In the genomic region with DNA sequence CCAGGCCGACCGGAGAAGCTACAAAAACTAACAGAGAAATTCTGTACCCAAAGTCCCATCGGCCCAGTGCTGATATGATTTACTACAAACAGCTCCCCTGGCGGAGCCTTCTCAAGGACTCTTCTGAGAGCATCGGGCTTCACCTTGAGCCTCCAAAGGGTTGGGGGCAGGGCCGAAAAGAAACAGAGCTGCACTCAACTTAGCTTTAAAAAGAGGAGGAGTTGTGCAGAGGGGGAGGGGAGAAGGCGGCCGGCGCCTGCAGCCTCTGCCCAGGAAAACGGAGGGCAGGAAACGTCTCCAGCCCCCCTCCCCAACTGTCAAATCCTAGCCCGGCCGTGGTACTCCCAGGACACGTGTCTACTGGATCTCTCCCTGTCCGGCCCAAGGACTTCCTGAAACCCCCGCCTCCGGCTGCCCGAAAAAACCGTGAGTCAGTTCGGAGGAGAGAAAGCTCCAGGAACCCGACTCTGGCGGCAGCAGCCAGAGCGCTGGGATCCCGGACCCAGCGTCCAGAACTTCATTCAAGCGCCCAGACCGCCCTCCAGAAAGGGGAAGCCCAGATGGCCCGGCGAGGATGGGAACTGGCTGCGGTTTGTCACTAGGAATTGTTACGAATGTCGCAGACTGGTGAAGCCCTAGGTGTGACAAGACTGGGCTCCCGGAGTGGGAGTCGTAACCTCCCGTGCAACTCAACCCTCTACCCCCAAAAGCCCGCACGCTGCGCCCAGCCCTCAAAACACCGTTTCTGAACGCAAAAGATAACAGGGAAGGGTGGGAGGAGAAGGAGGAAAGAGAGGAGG, we compare ENCODE assay signal across 8 cellular contexts. TPM values are rescaled to one million over a fixed set of nuclear protein-coding genes. Genes with fewer than 3 reads are reported as not detected.
A peak's percentile ranks its signal among the peaks of the same experiment; 100 is the strongest.
DNase-seq lines count a peak whose midpoint lies in the region; ATAC-seq, FAIRE-seq and TF ChIP-seq lines count a peak whose summit lies in the region.

No MANE protein-coding gene starts in this region.

- in situ Hi-C loops in GM12878 (cut with MboI) = no loop called here

- WGBS in GM12878 (ENCODE audit: insufficient coverage, insufficient replicate concordance, low lambda C conversion rate, missing lambda C conversion rate) = 9% methylated on average over 40 of the region's 40 CpGs

- no peaks in the 10 kb centered on the region for H3K4me1 ChIP-seq in GM12878 (ENCODE audit: control insufficient read depth, insufficient read depth, low read length)
- peaks cover 3% of the 10 kb centered on the region for H3K4me1 ChIP-seq in rectal smooth muscle tissue (ENCODE audit: control insufficient read depth, insufficient read depth, low read length)

- intact Hi-C loops in GM12878 (cut with micrococcal nuclease; ENCODE audit: unreplicated experiment) = no loop called here

- no peak for TF ChIP-seq POLR2A in GM12878 (IDR thresholded peaks at IDR 0.05; ENCODE audit: low read depth, low read length)

- H3K9ac ChIP-seq in GM12878 (ENCODE audit: control insufficient read depth, insufficient read depth, low read length) (no peak overlapping the region), rectal smooth muscle tissue (ENCODE audit: low read length) (peak overlapping the region; percentile 21)

- SMC1A ChIA-PET in GM12878 (lab: Charles Lee; ENCODE audit: uncharacterized antibody, unreplicated experiment) = no interaction called here

- POLR2A ChIA-PET in GM12878 (lab: Charles Lee) = no interaction called here

- TF ChIP-seq CTCF in GM12878 (IDR thresholded peaks at IDR 0.05 in 2 of 3, conservative IDR thresholded peaks at IDR 0.05 in 1 of 3; ENCODE audit: control insufficient read depth in 2 of 3, extremely low read depth in 1 of 3, insufficient read depth in 1 of 3, low read depth in 3 of 3, low read length in 3 of 3) = no peak

- no peaks in the 10 kb centered on the region for H3K9me3 ChIP-seq in GM12878 (replicated peaks; ENCODE audit: control insufficient read depth, insufficient read depth, low read length)

- FAIRE-seq in GM12878 (lab: Jason Lieb, UNC) = no peak

- no peaks in the 10 kb centered on the region for H3K36me3 ChIP-seq in GM12878 (ENCODE audit: control insufficient read depth in 2 of 2, insufficient read depth in 2 of 2, low read length in 1 of 2)
- H3K36me3 ChIP-seq in rectal smooth muscle tissue (ENCODE audit: control insufficient read depth, insufficient read depth, low read length) = no peaks in the 10 kb centered on the region

- H3K4me2 ChIP-seq in GM12878 (ENCODE audit: control insufficient read depth, insufficient read depth) = no peak overlapping the region

- H4K20me1 ChIP-seq in GM12878 (ENCODE audit: control insufficient read depth, insufficient read depth) = no peaks in the 10 kb centered on the region

- DNase-seq in ELR (ENCODE audit: low read depth) = peak; percentile 84
- peak; percentile 46 for DNase-seq in GOT3 (lab: John Stamatoyannopoulos, UW)
- DNase-seq in NCI-H82 (lab: John Stamatoyannopoulos, UW) = peak; percentile 85
- no peak for DNase-seq in GM12878 (ENCODE audit: low read depth, low spot score)
- DNase-seq in hypothalamus (lab: John Stamatoyannopoulos, UW) = peak in 42 of 51 donors; percentile 4 to 64 (median 26)
- DNase-seq in NAMALWA (ENCODE audit: low spot score) = no peak

- no peak for TF ChIP-seq RAD21 in GM12878 (IDR thresholded peaks at IDR 0.05; ENCODE audit: insufficient read depth, low read depth, low read length)

- peaks cover 4 to 9% of the 10 kb centered on the region in 2 experiments for H3K27me3 ChIP-seq in GM12878 (replicated peaks in 1 of 2; ENCODE audit: control insufficient read depth in 2 of 2, insufficient read depth in 2 of 2, low read length in 1 of 2)
- peaks cover 2% of the 10 kb centered on the region for H3K27me3 ChIP-seq in rectal smooth muscle tissue (ENCODE audit: control insufficient read depth, insufficient read depth, low read length)

- ATAC-seq in GM12878 (peak; percentile 69), HG03280 (IDR thresholded peaks at IDR 0.05; ENCODE audit: unreplicated experiment) (no peak)

- RAD21 ChIA-PET in GM12878 (lab: Charles Lee; ENCODE audit: unreplicated experiment) = no interaction called here

- no peak overlapping the region for H2AFZ ChIP-seq in GM12878 (ENCODE audit: control insufficient read depth, low read depth, low read length)

- CTCF ChIA-PET in GM12878 (lab: Yijun Ruan, JAX) = interaction anchor here (0.7 to 1.1 kb wide), 2 partner anchors 22 to 63 kb away, joined by 3 to 4 read pairs; no protein-coding TSS in a partner anchor

- H3K79me2 ChIP-seq in GM12878 (ENCODE audit: control insufficient read depth, insufficient read depth, low read length) = no peaks in the 10 kb centered on the region

- TF ChIP-seq EP300 in GM12878 (IDR thresholded peaks at IDR 0.05; ENCODE audit: borderline replicate concordance in 1 of 2, control insufficient read depth in 1 of 2, low read depth in 2 of 2, low read length in 2 of 2) = no peak

- no peak overlapping the region for H3K27ac ChIP-seq in GM12878 (ENCODE audit: control insufficient read depth, insufficient read depth)
- peak overlapping the region; percentile 5 for H3K27ac ChIP-seq in rectal smooth muscle tissue (ENCODE audit: low read depth, low read length)

- H3K4me3 ChIP-seq in GM12878 = no peak overlapping the region
- peak overlapping the region; percentile 68 for H3K4me3 ChIP-seq in rectal smooth muscle tissue (ENCODE audit: low read length)

- no TSS peak for BruUV-seq in GM12878 (replicated peaks; lab: Mats Ljungman, UMichigan)

TF ChIP-seq in GM12878, 131 proteins besides CTCF, POLR2A, EP300 and RAD21:
- no peak for TF ChIP-seq PAX8 (IDR thresholded peaks at IDR 0.05)
- TF ChIP-seq CHD4 (IDR thresholded peaks at IDR 0.05) = no peak
- TF ChIP-seq, protein P1, sequence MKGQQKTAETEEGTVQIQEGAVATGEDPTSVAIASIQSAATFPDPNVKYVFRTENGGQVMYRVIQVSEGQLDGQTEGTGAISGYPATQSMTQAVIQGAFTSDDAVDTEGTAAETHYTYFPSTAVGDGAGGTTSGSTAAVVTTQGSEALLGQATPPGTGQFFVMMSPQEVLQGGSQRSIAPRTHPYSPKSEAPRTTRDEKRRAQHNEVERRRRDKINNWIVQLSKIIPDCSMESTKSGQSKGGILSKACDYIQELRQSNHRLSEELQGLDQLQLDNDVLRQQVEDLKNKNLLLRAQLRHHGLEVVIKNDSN (IDR thresholded peaks at IDR 0.05; ENCODE audit: borderline replicate concordance, extremely low read length, insufficient read depth, low read depth, low read length) = no peak
- TF ChIP-seq SMARCA5 (IDR thresholded peaks at IDR 0.05) = no peak
- TF ChIP-seq, protein P2, sequence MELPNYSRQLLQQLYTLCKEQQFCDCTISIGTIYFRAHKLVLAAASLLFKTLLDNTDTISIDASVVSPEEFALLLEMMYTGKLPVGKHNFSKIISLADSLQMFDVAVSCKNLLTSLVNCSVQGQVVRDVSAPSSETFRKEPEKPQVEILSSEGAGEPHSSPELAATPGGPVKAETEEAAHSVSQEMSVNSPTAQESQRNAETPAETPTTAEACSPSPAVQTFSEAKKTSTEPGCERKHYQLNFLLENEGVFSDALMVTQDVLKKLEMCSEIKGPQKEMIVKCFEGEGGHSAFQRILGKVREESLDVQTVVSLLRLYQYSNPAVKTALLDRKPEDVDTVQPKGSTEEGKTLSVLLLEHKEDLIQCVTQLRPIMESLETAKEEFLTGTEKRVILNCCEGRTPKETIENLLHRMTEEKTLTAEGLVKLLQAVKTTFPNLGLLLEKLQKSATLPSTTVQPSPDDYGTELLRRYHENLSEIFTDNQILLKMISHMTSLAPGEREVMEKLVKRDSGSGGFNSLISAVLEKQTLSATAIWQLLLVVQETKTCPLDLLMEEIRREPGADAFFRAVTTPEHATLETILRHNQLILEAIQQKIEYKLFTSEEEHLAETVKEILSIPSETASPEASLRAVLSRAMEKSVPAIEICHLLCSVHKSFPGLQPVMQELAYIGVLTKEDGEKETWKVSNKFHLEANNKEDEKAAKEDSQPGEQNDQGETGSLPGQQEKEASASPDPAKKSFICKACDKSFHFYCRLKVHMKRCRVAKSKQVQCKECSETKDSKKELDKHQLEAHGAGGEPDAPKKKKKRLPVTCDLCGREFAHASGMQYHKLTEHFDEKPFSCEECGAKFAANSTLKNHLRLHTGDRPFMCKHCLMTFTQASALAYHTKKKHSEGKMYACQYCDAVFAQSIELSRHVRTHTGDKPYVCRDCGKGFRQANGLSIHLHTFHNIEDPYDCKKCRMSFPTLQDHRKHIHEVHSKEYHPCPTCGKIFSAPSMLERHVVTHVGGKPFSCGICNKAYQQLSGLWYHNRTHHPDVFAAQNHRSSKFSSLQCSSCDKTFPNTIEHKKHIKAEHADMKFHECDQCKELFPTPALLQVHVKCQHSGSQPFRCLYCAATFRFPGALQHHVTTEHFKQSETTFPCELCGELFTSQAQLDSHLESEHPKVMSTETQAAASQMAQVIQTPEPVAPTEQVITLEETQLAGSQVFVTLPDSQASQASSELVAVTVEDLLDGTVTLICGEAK (IDR thresholded peaks at IDR 0.05; ENCODE audit: borderline replicate concordance) = no peak
- TF ChIP-seq WRNIP1 (IDR thresholded peaks at IDR 0.05; ENCODE audit: borderline replicate concordance, low read depth, low read length) = no peak
TF ChIP-seq in GM12878: peak in this region for 0.

RNA-seq across cellular contexts. Expression of a gene that starts 1.0 kb away (rescaled TPM):
- total RNA-seq in GM12878 (2013; cell fraction: nucleolus; rRNA removed) = not detected in 2 replicates
- total RNA-seq in GM12878 (2014; rRNA removed) (under 0.01 TPM in 1 of 2 replicates, not detected in the other), GM12878 (2014; rRNA removed; fragmentation: Illumina TruSeq; extraction: Trizol) (not detected in 2 replicates), GM12878 (2021) (0.03 TPM in 1 of 2 replicates, not detected in the other)
- not detected for polyA plus RNA-seq in GM12878 (2011; ENCODE audit: low read depth)
- polyA plus RNA-seq in GM12878 (2011; rRNA removed) (0.07 TPM in 2 replicates), GM12878 (2014; fragmentation: Illumina TruSeq; extraction: Trizol) (not detected in 2 replicates), GM12878 (2014; fragmentation: Nextera tagmentation; extraction: Ambion mirVana) (under 1 TPM in 1 of 2 experiments, not detected in 1; 0.02 TPM), GM12878 (2014; rRNA removed) (not detected in 2 replicates), GM12878 (2016; fragmentation: Nextera tagmentation; extraction: Ambion mirVana) (not detected)
- 0.03 and 0.06 TPM in 2 replicates for polyA plus RNA-seq in GM12878 (2011; cell fraction: cytosol; rRNA removed)
- polyA plus RNA-seq in GM12878 (2011; cell fraction: nucleus; rRNA removed) = 0.09 and 0.12 TPM in 2 replicates
- polyA plus RNA-seq in GM12878 (2012) = not detected in 2 replicates
- polyA minus RNA-seq in GM12878 (2011; rRNA and poly(A)+ RNA removed) = 0.07 and 0.10 TPM in 2 replicates
- not detected in 2 replicates for polyA minus RNA-seq in GM12878 (2011; cell fraction: cytosol; rRNA and poly(A)+ RNA removed)
- polyA minus RNA-seq in GM12878 (2011; cell fraction: nucleus; rRNA and poly(A)+ RNA removed) = 0.10 and 0.48 TPM in 2 replicates

Comparison
In these comparisons a context has a peak if more than half of its experiments do, and no peak if none do; other contexts are left out.
1. DNase-seq: peak in ELR (single experiment), GOT3 (single experiment), NCI-H82 (single experiment) and hypothalamus (42 of 51); none in GM12878 (single experiment) and NAMALWA (single experiment).